ENCODE assay signal across 9 cellular contexts in the genomic region with DNA sequence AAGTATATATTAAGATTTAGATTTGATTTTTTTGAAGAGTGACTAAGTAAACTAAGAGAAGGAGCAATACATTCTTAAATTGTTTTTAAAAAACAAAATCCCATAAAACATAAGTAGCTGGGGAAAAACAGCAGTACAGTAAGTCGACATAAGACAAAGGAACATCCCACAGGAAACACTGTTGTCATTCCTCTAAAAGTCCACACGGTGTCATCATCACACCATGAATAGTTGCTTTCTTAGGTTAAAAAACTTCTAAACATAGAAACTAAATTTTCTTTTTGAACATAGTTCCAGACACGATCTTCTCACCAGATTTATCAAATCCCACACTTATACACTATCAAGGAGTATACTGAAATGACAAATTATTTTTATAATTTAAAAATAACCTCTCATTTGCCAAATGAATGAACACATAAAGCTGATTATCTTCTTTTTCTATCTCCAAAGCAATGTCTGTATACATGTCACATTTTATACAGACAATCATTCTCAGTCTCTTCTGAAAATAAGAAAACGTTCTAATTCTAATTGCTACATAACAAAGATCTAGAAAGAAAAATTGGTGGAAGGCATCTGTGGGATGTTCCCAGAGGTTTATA. TPM values are rescaled to one million over a fixed set of nuclear protein-coding genes. Genes with fewer than 3 reads are reported as not detected.
A peak's percentile ranks its signal among the peaks of the same experiment; 100 is the strongest.
DNase-seq lines count a peak whose midpoint lies in the region; ATAC-seq and TF ChIP-seq lines count a peak whose summit lies in the region.
"Had no signal": no experiment of that assay in that cellular context is flagged by ENCODE, and none has a peak within 500 bp of the region (broad histone marks: within the 10 kb centered on the region; RNA-seq: fewer than 3 reads in every experiment).

No MANE protein-coding gene starts in this region.

- H3K27me3 Mint-ChIP-seq in T-helper 17 cell, result no peaks in the 10 kb centered on the region
- no peaks in the 10 kb centered on the region for H3K27me3 Mint-ChIP-seq in osteocyte (ENCODE audit: unreplicated experiment)
- H3K27me3 Mint-ChIP-seq in activated naive CD4-positive, alpha-beta T cell treated with anti-CD3 and anti-CD28 coated beads, Interleukin-2, amount 10 ng/mL, durations not matched to agents 7 days and 5 days, result no peaks in the 10 kb centered on the region

- TF ChIP-seq CTCF in fibroblast of villous mesenchyme (IDR thresholded peaks at IDR 0.05; ENCODE audit: insufficient read depth, low read depth, low read length), result peak; percentile 72
- TF ChIP-seq CTCF in osteocyte (IDR thresholded peaks at IDR 0.05), result peak; percentile 79

- peaks cover 3% of the 10 kb centered on the region for H3K9me3 ChIP-seq in T-helper 17 cell (ENCODE audit: control insufficient read depth, low read length, poor library complexity, severe bottlenecking)

- DNase-seq in AG20443 (ENCODE audit: low spot score), result peak; percentile 62
- peak; percentile 31 for DNase-seq in NCI-H2029 (lab: John Stamatoyannopoulos, UW)
- DNase-seq in T-helper 17 cell, result no peak
- peak; percentile 83 for DNase-seq in fibroblast of villous mesenchyme (ENCODE audit: low read depth)
- DNase-seq in osteocyte (ENCODE audit: extremely low spot score, unreplicated experiment), result no peak
- DNase-seq in activated naive CD4-positive, alpha-beta T cell treated with anti-CD3 and anti-CD28 coated beads, Interleukin-2, amount 10 ng/mL, durations not matched to agents 7 days and 5 days, result no peak

- H3K4me3 Mint-ChIP-seq in T-helper 17 cell (no peak overlapping the region), osteocyte (ENCODE audit: unreplicated experiment) (peak overlapping the region; percentile 48)
- no peak overlapping the region for H3K4me3 Mint-ChIP-seq in activated naive CD4-positive, alpha-beta T cell treated with anti-CD3 and anti-CD28 coated beads, Interleukin-2, amount 10 ng/mL, durations not matched to agents 7 days and 5 days

- H3K4me1 Mint-ChIP-seq in T-helper 17 cell, result peaks cover 4% of the 10 kb centered on the region
- peaks cover 24% of the 10 kb centered on the region for H3K4me1 Mint-ChIP-seq in osteocyte (ENCODE audit: unreplicated experiment)
- H3K4me1 Mint-ChIP-seq in activated naive CD4-positive, alpha-beta T cell treated with anti-CD3 and anti-CD28 coated beads, Interleukin-2, amount 10 ng/mL, durations not matched to agents 7 days and 5 days, result peaks cover 16% of the 10 kb centered on the region

- H3K27ac Mint-ChIP-seq in T-helper 17 cell (no peak overlapping the region), osteocyte (ENCODE audit: unreplicated experiment) (peak overlapping the region; percentile 52)
- no peak overlapping the region for H3K27ac Mint-ChIP-seq in activated naive CD4-positive, alpha-beta T cell treated with anti-CD3 and anti-CD28 coated beads, Interleukin-2, amount 10 ng/mL, durations not matched to agents 7 days and 5 days

- no peak overlapping the region for H3K4me3 ChIP-seq in fibroblast of villous mesenchyme (ENCODE audit: low read depth, low read length)
- H3K4me3 ChIP-seq: HAP-1 had no signal

- no peaks in the 10 kb centered on the region for H3K9me3 Mint-ChIP-seq in osteocyte (ENCODE audit: unreplicated experiment)
- peaks cover 18% of the 10 kb centered on the region for H3K9me3 Mint-ChIP-seq in activated naive CD4-positive, alpha-beta T cell treated with anti-CD3 and anti-CD28 coated beads, Interleukin-2, amount 10 ng/mL, durations not matched to agents 7 days and 5 days

- CTCF ChIA-PET in activated naive CD4-positive, alpha-beta T cell treated with anti-CD3 and anti-CD28 coated beads, Interleukin-2, amount 10 ng/mL, durations not matched to agents 7 days and 5 days (lab: Charles Lee), result interaction anchor here (0.6 to 4.4 kb wide), 21 partner anchors 9 to 188 kb away, joined by 3 to 38 read pairs (median 4); partner anchors contain the start of genes CLCA2 and ODF2L

- peak; percentile 59 for ATAC-seq in GM18858 (IDR thresholded peaks at IDR 0.05; ENCODE audit: unreplicated experiment)
- ATAC-seq in HG03064 (IDR thresholded peaks at IDR 0.05; ENCODE audit: low read depth, unreplicated experiment), result peak; percentile 64
- peak; percentile 73 for ATAC-seq in T-helper 17 cell

- H3K36me3 Mint-ChIP-seq in T-helper 17 cell (ENCODE audit: low read depth) (peaks cover 9% of the 10 kb centered on the region), osteocyte (ENCODE audit: unreplicated experiment) (peaks cover 9% of the 10 kb centered on the region)
- H3K36me3 Mint-ChIP-seq in activated naive CD4-positive, alpha-beta T cell treated with anti-CD3 and anti-CD28 coated beads, Interleukin-2, amount 10 ng/mL, durations not matched to agents 7 days and 5 days, result peaks cover 30% of the 10 kb centered on the region

RNA-seq across cellular contexts. Expression of gene ODF2L, which starts 15.8 kb away (rescaled TPM):
- total RNA-seq in T-helper 17 cell (100 to 1,000 TPM; 122 to 145 TPM), fibroblast of villous mesenchyme (40.3 and 44.5 TPM in 2 replicates), osteocyte (44.6 and 50.6 TPM in 2 replicates)

RNA-seq across cellular contexts. Expression of gene CLCA2, which starts 43.6 kb away (rescaled TPM):
- not detected for total RNA-seq in T-helper 17 cell
- total RNA-seq in fibroblast of villous mesenchyme, result 0.43 TPM in 1 of 2 replicates, not detected in the other
- 0.13 TPM in 1 of 2 replicates, not detected in the other for total RNA-seq in osteocyte

Comparison
In these comparisons a context has a peak if more than half of its experiments do, and no peak if none do; other contexts are left out.
1. DNase-seq: peak in AG20443 (single experiment), NCI-H2029 (single experiment) and fibroblast of villous mesenchyme (single experiment); none in T-helper 17 cell (0 of 3), osteocyte (single experiment) and activated naive CD4-positive, alpha-beta T cell treated with anti-CD3 and anti-CD28 coated beads, Interleukin-2, amount 10 ng/mL, durations not matched to agents 7 days and 5 days (single experiment).
2. Peak in every context shown above with its lines, with median percentiles within 50 percentile points of each other: ATAC-seq.